In the genomic region with DNA sequence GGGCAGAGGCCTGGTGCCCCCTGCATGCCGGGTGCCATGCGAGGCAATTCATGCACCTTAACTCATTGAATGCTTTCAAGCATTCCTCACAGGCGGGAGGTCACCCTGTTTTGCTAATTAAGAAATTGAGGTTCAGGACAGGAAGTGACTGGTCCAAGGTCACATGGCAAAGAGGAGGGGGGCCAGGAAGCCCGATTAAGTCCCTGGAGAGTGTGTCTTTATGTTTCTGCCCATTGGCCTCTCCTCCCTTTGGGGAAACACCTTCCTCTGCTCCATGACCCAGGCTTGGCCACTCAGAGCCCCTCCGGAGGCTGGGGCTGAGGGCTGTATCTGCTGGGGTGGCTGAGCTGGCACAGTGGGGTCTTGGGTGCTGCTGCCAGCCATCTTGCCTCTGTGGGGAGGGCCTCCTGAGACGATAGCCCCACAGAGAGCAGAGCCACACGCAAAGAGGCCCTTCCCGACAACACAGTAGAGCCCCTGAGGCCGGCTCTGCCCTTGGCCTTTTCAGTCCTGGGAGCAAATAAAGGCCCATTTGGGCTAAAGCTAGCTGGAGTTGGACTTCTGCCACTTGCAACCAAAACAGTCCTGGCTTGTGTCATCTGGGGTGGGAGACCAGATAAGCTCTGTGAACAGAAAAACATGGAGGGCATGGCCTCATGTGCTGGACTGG, we compare ENCODE assay signal across 20 cellular contexts.
A peak's percentile ranks its signal among the peaks of the same experiment; 100 is the strongest.
DNase-seq lines count a peak whose midpoint lies in the region; ATAC-seq and TF ChIP-seq lines count a peak whose summit lies in the region.
"Had no signal": no experiment of that assay in that cellular context is flagged by ENCODE, and none has a peak within 500 bp of the region (broad histone marks: within the 10 kb centered on the region; RNA-seq: fewer than 3 reads in every experiment).

No MANE protein-coding gene starts in this region.

- intact Hi-C loops in Right ventricle myocardium superior (cut with DNase I) = no loop called here
- intact Hi-C loops in transverse colon (cut with DNase I; ENCODE audit: low total_unique reads) = no loop called here

- H3F3A ChIP-seq in SK-N-SH (replicated peaks; ENCODE audit: insufficient read depth) = no peaks in the 10 kb centered on the region

- H3K27ac ChIP-seq in SK-N-SH (ENCODE audit: low read depth in 2 of 2, low read length in 1 of 2) (peak overlapping the region in 1 of 2 experiments; percentile 22; a peak in 1 of 4 replicates), muscle layer of colon (ENCODE audit: low read depth, low read length) (peak overlapping the region; percentile 65), transverse colon (peak overlapping the region; percentile 51 to 84 (median 68))
- H3K27ac ChIP-seq: 22Rv1, colonic mucosa had no signal

- no peak for TF ChIP-seq POLR2A in transverse colon (IDR thresholded peaks at IDR 0.05)

- H3K36me3 ChIP-seq in SK-N-SH (replicated peaks in 1 of 2; ENCODE audit: control insufficient read depth in 1 of 2, insufficient read depth in 2 of 2, low read length in 1 of 2) = no peaks in the 10 kb centered on the region
- no peaks in the 10 kb centered on the region for H3K36me3 ChIP-seq in muscle layer of colon (ENCODE audit: insufficient read depth, low read length)
- H3K36me3 ChIP-seq in transverse colon = no peaks in the 10 kb centered on the region
- H3K36me3 ChIP-seq: colonic mucosa had no signal

- H3K9ac ChIP-seq in SK-N-SH (no peak overlapping the region), muscle layer of colon (ENCODE audit: low read length) (no peak overlapping the region)

- CTCF ChIA-PET in SK-N-SH (lab: Yijun Ruan, JAX) = interaction anchor here (1.3 to 3.0 kb wide), 3 partner anchors 8 to 147 kb away, joined by 5 to 10 read pairs (median 5); no protein-coding TSS in a partner anchor

- H3K9me2 ChIP-seq in SK-N-SH = no peaks in the 10 kb centered on the region

- POLR2A ChIA-PET in SK-N-SH (lab: Yijun Ruan, JAX) = interaction anchor here (2.5 kb wide), 1 partner anchor 9 kb away, joined by 6 read pairs; no protein-coding TSS in a partner anchor

- no peak overlapping the region for H3K4me2 ChIP-seq in SK-N-SH

- H3K4me3 ChIP-seq in SK-N-SH (ENCODE audit: low read depth in 2 of 2, low read length in 1 of 2) (no peak overlapping the region), muscle layer of colon (ENCODE audit: low read depth in 1 of 2, low read length in 2 of 2) (no peak overlapping the region), transverse colon (no peak overlapping the region)
- H3K4me3 ChIP-seq: colonic mucosa had no signal

- no peaks in the 10 kb centered on the region for H4K20me1 ChIP-seq in SK-N-SH (ENCODE audit: insufficient read depth)

- H3K27me3 ChIP-seq in SK-N-SH (ENCODE audit: insufficient read depth) = no peaks in the 10 kb centered on the region; the same call in 1 of the 2 replicates
- H3K27me3 ChIP-seq in muscle layer of colon (ENCODE audit: control insufficient read depth in 1 of 2, insufficient read depth in 2 of 2, low read length in 2 of 2) = no peaks in the 10 kb centered on the region
- H3K27me3 ChIP-seq in transverse colon = no peaks in the 10 kb centered on the region
- H3K27me3 ChIP-seq: colonic mucosa had no signal

- DNase-seq in SK-N-SH (peak; percentile 57), Right ventricle myocardium superior (no peak), transverse colon (no peak), NCI-H748 treated with DMSO at 0.1 percent for 48 hours (lab: John Stamatoyannopoulos, UW) (no peak)
- DNase-seq in stimulated activated naive CD4-positive, alpha-beta T cell (lab: John Stamatoyannopoulos, UW) = no peak
- DNase-seq: activated CD4-positive, alpha-beta T cell treated with anti-CD3 and anti-CD28 coated beads, Interleukin-2, amount 50 U/mL, for 4 hours; anterior cingulate cortex; CD8-positive, alpha-beta T cell; colonic mucosa; effector CD8-positive, alpha-beta T cell; left colon; mesendoderm; NCI-H1694; nucleus accumbens; stimulated activated CD4-positive, alpha-beta T cell treated with anti-CD3 and anti-CD28 coated beads, Interleukin-4, amount 100 ng/mL, for 1 hour; substantia nigra had no signal

- 67% methylated on average over 4 of the region's 9 CpGs for whole genome bisulfite sequencing in SK-N-SH (ENCODE audit: low lambda C conversion rate)
- WGBS in transverse colon (ENCODE audit: low coverage in 1 of 2), 2 donors = 93% methylated on average over 9 of the region's 9 CpGs; no CpG with 5 or more reads in 1 of the 2 donors

- H3K4me1 ChIP-seq in SK-N-SH (ENCODE audit: control insufficient read depth in 1 of 2, insufficient read depth in 2 of 2, low read depth in 1 of 2, low read length in 1 of 2) (peaks cover 0 to 21% of the 10 kb centered on the region in 2 experiments; a peak in 1 of 4 replicates), muscle layer of colon (ENCODE audit: insufficient read depth, low read length) (peaks cover 65% of the 10 kb centered on the region), transverse colon (peaks cover 6 to 27% (median 14%) of the 10 kb centered on the region in 4 donors)
- H3K4me1 ChIP-seq: colonic mucosa had no signal

- TF ChIP-seq EP300 in SK-N-SH (IDR thresholded peaks at IDR 0.05; ENCODE audit: borderline replicate concordance in 1 of 2, low read depth in 1 of 2, low read length in 1 of 2) (no peak; a peak in 2 of 4 replicates), transverse colon (IDR thresholded peaks at IDR 0.05; ENCODE audit: low read depth) (no peak)

- H3K9me3 ChIP-seq in SK-N-SH = no peaks in the 10 kb centered on the region
- H3K9me3 ChIP-seq in muscle layer of colon (ENCODE audit: low read length) = no peaks in the 10 kb centered on the region
- no peaks in the 10 kb centered on the region for H3K9me3 ChIP-seq in transverse colon
- H3K9me3 ChIP-seq: colonic mucosa had no signal

- H3K79me2 ChIP-seq in SK-N-SH (ENCODE audit: insufficient read depth) = no peaks in the 10 kb centered on the region

- ATAC-seq in SK-N-SH treated with all-trans-retinoic acid at 6 μM for 48 hours = no peak
- ATAC-seq in Right ventricle myocardium superior (ENCODE audit: poor library complexity) = peak; percentile 33
- no peak for ATAC-seq in GM18861 (IDR thresholded peaks at IDR 0.05; ENCODE audit: unreplicated experiment)
- ATAC-seq: CD8-positive, alpha-beta T cell; left colon had no signal

- H2AFZ ChIP-seq in SK-N-SH (ENCODE audit: low read depth) = no peak overlapping the region

- in situ Hi-C loops in transverse colon (cut with MboI; ENCODE audit: low pct_ligation_motif_present in 1 of 4, low pct_unique_long_range_greater_than_20kb in 1 of 4, low sequenced_read_pairs in 3 of 4) = no loop called here

- no peak; the same call in 1 of the 2 replicates for TF ChIP-seq RAD21 in SK-N-SH (IDR thresholded peaks at IDR 0.05; ENCODE audit: low read length)

- TF ChIP-seq CTCF in SK-N-SH (IDR thresholded peaks at IDR 0.05) (no peak), transverse colon (IDR thresholded peaks at IDR 0.05) (no peak)

TF ChIP-seq in SK-N-SH, 30 proteins besides CTCF, POLR2A, EP300 and RAD21:
- TF ChIP-seq POLR2AphosphoS5 (IDR thresholded peaks at IDR 0.05; ENCODE audit: low read depth, low read length) = no peak
- TF ChIP-seq GATA2 (CRISPR knock-in tag; IDR thresholded peaks at IDR 0.05) = peak; percentile 51; the same call in 1 of the 2 replicates
- TF ChIP-seq YY1 (IDR thresholded peaks at IDR 0.05; ENCODE audit: low read depth) = no peak
- TF ChIP-seq ELF1 (IDR thresholded peaks at IDR 0.05) = no peak
- TF ChIP-seq EZH2phosphoT487 (IDR thresholded peaks at IDR 0.05; ENCODE audit: borderline replicate concordance, low read depth) = no peak

TF ChIP-seq in SK-N-SH treated with all-trans-retinoic acid at 6 μM for 48 hours, 23 proteins besides CTCF, POLR2A, EP300 and RAD21 (continues in another document):
- TF ChIP-seq ISL1 (CRISPR knock-in tag; IDR thresholded peaks at IDR 0.05) = no peak
- no peak for TF ChIP-seq ZNF8 (CRISPR knock-in tag; IDR thresholded peaks at IDR 0.05)
- TF ChIP-seq, protein P1, sequence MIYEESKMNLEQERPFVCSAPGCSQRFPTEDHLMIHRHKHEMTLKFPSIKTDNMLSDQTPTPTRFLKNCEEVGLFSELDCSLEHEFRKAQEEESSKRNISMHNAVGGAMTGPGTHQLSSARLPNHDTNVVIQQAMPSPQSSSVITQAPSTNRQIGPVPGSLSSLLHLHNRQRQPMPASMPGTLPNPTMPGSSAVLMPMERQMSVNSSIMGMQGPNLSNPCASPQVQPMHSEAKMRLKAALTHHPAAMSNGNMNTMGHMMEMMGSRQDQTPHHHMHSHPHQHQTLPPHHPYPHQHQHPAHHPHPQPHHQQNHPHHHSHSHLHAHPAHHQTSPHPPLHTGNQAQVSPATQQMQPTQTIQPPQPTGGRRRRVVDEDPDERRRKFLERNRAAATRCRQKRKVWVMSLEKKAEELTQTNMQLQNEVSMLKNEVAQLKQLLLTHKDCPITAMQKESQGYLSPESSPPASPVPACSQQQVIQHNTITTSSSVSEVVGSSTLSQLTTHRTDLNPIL (CRISPR knock-in tag; IDR thresholded peaks at IDR 0.05; ENCODE audit: low read depth) = no peak
- TF ChIP-seq ARNTL (CRISPR knock-in tag; IDR thresholded peaks at IDR 0.05; ENCODE audit: borderline replicate concordance, low read depth) = no peak
- TF ChIP-seq SNAI2 (CRISPR knock-in tag; IDR thresholded peaks at IDR 0.05) = no peak
- no peak for TF ChIP-seq ZNF565 (CRISPR knock-in tag; conservative IDR thresholded peaks at IDR 0.05; ENCODE audit: low read depth)
- no peak for TF ChIP-seq GLIS3 (CRISPR knock-in tag; IDR thresholded peaks at IDR 0.05)
- no peak for TF ChIP-seq TCF4 (CRISPR knock-in tag; IDR thresholded peaks at IDR 0.05; ENCODE audit: borderline replicate concordance)
- TF ChIP-seq CSDC2 (CRISPR knock-in tag; IDR thresholded peaks at IDR 0.05) = no peak
- no peak for TF ChIP-seq ZFP30 (CRISPR knock-in tag; IDR thresholded peaks at IDR 0.05)
